In genomic region chrX:155218777-155219176, GRCh38 we compare ENCODE assay signal across 17 cellular contexts. TPM values are rescaled to one million over a fixed set of nuclear protein-coding genes. Genes with fewer than 3 reads are reported as not detected.
DNase-seq lines count a peak whose midpoint lies in the region; ATAC-seq and TF ChIP-seq lines count a peak whose summit lies in the region.
"Had no signal": no experiment of that assay in that cellular context is flagged by ENCODE, and none has a peak within 500 bp of the region (broad histone marks: within the 10 kb centered on the region; RNA-seq: fewer than 3 reads in every experiment).

No MANE protein-coding gene starts in this region.

- H3K4me3 Mint-ChIP-seq in activated CD4-positive, alpha-beta T cell treated with anti-CD3 and anti-CD28 coated beads, Interleukin-2, amount 10 ng/mL, durations not matched to agents 24 days and 14 days = peak overlapping the region; percentile 43
- no peak overlapping the region for H3K4me3 Mint-ChIP-seq in activated CD4-positive, alpha-beta T cell treated with anti-CD3 and anti-CD28 coated beads for 36 hours
- H3K4me3 Mint-ChIP-seq in HFFc6 = peak overlapping the region; percentile 37
- H3K4me3 Mint-ChIP-seq in activated T-helper 17 cell treated with anti-CD3 and anti-CD28 coated beads, Interleukin-2, amount 50 U/mL, for 72 hours = peak overlapping the region; percentile 93
- peak overlapping the region; percentile 98 for H3K4me3 Mint-ChIP-seq in natural killer cell treated with Interleukin-12 subunit alpha and Interleukin-12 subunit beta and Interleukin-15 and Interleukin-18, amount 100 ng/mL, for 72 hours
- H3K4me3 Mint-ChIP-seq: CD14-positive monocyte had no signal

- H3K27me3 Mint-ChIP-seq in activated CD4-positive, alpha-beta T cell treated with anti-CD3 and anti-CD28 coated beads, Interleukin-2, amount 10 ng/mL, durations not matched to agents 24 days and 14 days = no peaks in the 10 kb centered on the region
- H3K27me3 Mint-ChIP-seq in activated CD4-positive, alpha-beta T cell treated with anti-CD3 and anti-CD28 coated beads for 36 hours = no peaks in the 10 kb centered on the region
- no peaks in the 10 kb centered on the region for H3K27me3 Mint-ChIP-seq in HFFc6 (ENCODE audit: insufficient read depth)
- H3K27me3 Mint-ChIP-seq in activated T-helper 17 cell treated with anti-CD3 and anti-CD28 coated beads, Interleukin-2, amount 50 U/mL, for 72 hours = no peaks in the 10 kb centered on the region
- no peaks in the 10 kb centered on the region for H3K27me3 Mint-ChIP-seq in natural killer cell treated with Interleukin-12 subunit alpha and Interleukin-12 subunit beta and Interleukin-15 and Interleukin-18, amount 100 ng/mL, for 72 hours

- no peak for TF ChIP-seq CTCF in HFFc6 (IDR thresholded peaks at IDR 0.05)

- no peaks in the 10 kb centered on the region for H3K9me3 Mint-ChIP-seq in activated CD4-positive, alpha-beta T cell treated with anti-CD3 and anti-CD28 coated beads, Interleukin-2, amount 10 ng/mL, durations not matched to agents 24 days and 14 days
- H3K9me3 Mint-ChIP-seq in activated CD4-positive, alpha-beta T cell treated with anti-CD3 and anti-CD28 coated beads for 36 hours (ENCODE audit: low read depth) = no peaks in the 10 kb centered on the region
- H3K9me3 Mint-ChIP-seq in HFFc6 = no peaks in the 10 kb centered on the region
- H3K9me3 Mint-ChIP-seq in activated T-helper 17 cell treated with anti-CD3 and anti-CD28 coated beads, Interleukin-2, amount 50 U/mL, for 72 hours = no peaks in the 10 kb centered on the region
- H3K9me3 Mint-ChIP-seq in natural killer cell treated with Interleukin-12 subunit alpha and Interleukin-12 subunit beta and Interleukin-15 and Interleukin-18, amount 100 ng/mL, for 72 hours = no peaks in the 10 kb centered on the region

- no peak for ATAC-seq in activated CD4-positive, alpha-beta T cell treated with anti-CD3 and anti-CD28 coated beads for 36 hours
- ATAC-seq in activated T-helper 17 cell treated with anti-CD3 and anti-CD28 coated beads, Interleukin-2, amount 50 U/mL, for 72 hours (replicated peaks) = no peak
- no peak for ATAC-seq in natural killer cell treated with Interleukin-12 subunit alpha and Interleukin-12 subunit beta and Interleukin-15 and Interleukin-18, amount 100 ng/mL, for 72 hours
- ATAC-seq in GM19324 (IDR thresholded peaks at IDR 0.05; ENCODE audit: low FRiP score, unreplicated experiment) = no peak
- ATAC-seq: HCT116, heart left ventricle had no signal

- peaks cover 19% of the 10 kb centered on the region for H3K4me1 Mint-ChIP-seq in activated CD4-positive, alpha-beta T cell treated with anti-CD3 and anti-CD28 coated beads, Interleukin-2, amount 10 ng/mL, durations not matched to agents 24 days and 14 days
- peaks cover 19% of the 10 kb centered on the region for H3K4me1 Mint-ChIP-seq in activated CD4-positive, alpha-beta T cell treated with anti-CD3 and anti-CD28 coated beads for 36 hours
- peaks cover 24% of the 10 kb centered on the region for H3K4me1 Mint-ChIP-seq in HFFc6 (ENCODE audit: low read depth)
- H3K4me1 Mint-ChIP-seq in activated T-helper 17 cell treated with anti-CD3 and anti-CD28 coated beads, Interleukin-2, amount 50 U/mL, for 72 hours = peaks cover 9% of the 10 kb centered on the region
- peaks cover 19 to 21% of the 10 kb centered on the region in 2 donors for H3K4me1 Mint-ChIP-seq in natural killer cell treated with Interleukin-12 subunit alpha and Interleukin-12 subunit beta and Interleukin-15 and Interleukin-18, amount 100 ng/mL, for 72 hours (ENCODE audit: low read depth in 2 of 2)

- DNase-seq in activated CD4-positive, alpha-beta T cell treated with anti-CD3 and anti-CD28 coated beads, Interleukin-2, amount 10 ng/mL, durations not matched to agents 24 days and 14 days = no peak
- DNase-seq in activated CD4-positive, alpha-beta T cell treated with anti-CD3 and anti-CD28 coated beads for 36 hours = no peak
- no peak for DNase-seq in HFFc6
- DNase-seq in natural killer cell treated with Interleukin-12 subunit alpha and Interleukin-12 subunit beta and Interleukin-15 and Interleukin-18, amount 100 ng/mL, for 72 hours (ENCODE audit: low spot score) = no peak
- DNase-seq in putamen (ENCODE audit: low spot score) = no peak
- DNase-seq in glomerular visceral epithelial cell (ENCODE audit: extremely low spot score) = no peak
- DNase-seq: activated CD4-positive, alpha-beta T cell treated with anti-CD3 and anti-CD28 coated beads for 1 hour; heart left ventricle; islet precursor cell; KBM-7; NCI-H1092 treated with DMSO at 0.1 percent for 48 hours; NCI-H748 treated with DMSO at 0.1 percent for 48 hours; upper lobe of left lung had no signal

- intact Hi-C loops in activated CD4-positive, alpha-beta T cell treated with anti-CD3 and anti-CD28 coated beads, Interleukin-2, amount 10 ng/mL, durations not matched to agents 24 days and 14 days (cut with micrococcal nuclease) = loop anchor here (10.0 kb wide), 1 partner anchor 304 kb away; no protein-coding TSS in a partner anchor
- intact Hi-C loops in activated CD4-positive, alpha-beta T cell treated with anti-CD3 and anti-CD28 coated beads for 36 hours (cut with DNase I, micrococcal nuclease) = loop anchor here (5.0 to 10.0 kb wide), 4 partner anchors 44 to 394 kb away; partner anchors contain the start of genes BRCC3 (in 1 of the 2), CMC4 (in 1 of the 2), MTCP1 (in 1 of the 2) and RAB39B (in 1 of the 2)

- peaks cover 21% of the 10 kb centered on the region for H3K36me3 Mint-ChIP-seq in activated CD4-positive, alpha-beta T cell treated with anti-CD3 and anti-CD28 coated beads, Interleukin-2, amount 10 ng/mL, durations not matched to agents 24 days and 14 days (ENCODE audit: low read depth)
- peaks cover 17% of the 10 kb centered on the region for H3K36me3 Mint-ChIP-seq in activated CD4-positive, alpha-beta T cell treated with anti-CD3 and anti-CD28 coated beads for 36 hours (ENCODE audit: low read depth)
- H3K36me3 Mint-ChIP-seq in HFFc6 (ENCODE audit: low read depth) = 0 out of 2 replicates have a peak, but pooled peaks cover 8% of the 10 kb centered on the region
- H3K36me3 Mint-ChIP-seq in activated T-helper 17 cell treated with anti-CD3 and anti-CD28 coated beads, Interleukin-2, amount 50 U/mL, for 72 hours (ENCODE audit: low read depth) = peaks cover 27% of the 10 kb centered on the region
- H3K36me3 Mint-ChIP-seq in natural killer cell treated with Interleukin-12 subunit alpha and Interleukin-12 subunit beta and Interleukin-15 and Interleukin-18, amount 100 ng/mL, for 72 hours = peaks cover 10% of the 10 kb centered on the region

- POLR2A ChIA-PET in activated CD4-positive, alpha-beta T cell treated with anti-CD3 and anti-CD28 coated beads for 36 hours (lab: Charles Lee) = no interaction called here

- no peak overlapping the region for H3K27ac Mint-ChIP-seq in activated CD4-positive, alpha-beta T cell treated with anti-CD3 and anti-CD28 coated beads, Interleukin-2, amount 10 ng/mL, durations not matched to agents 24 days and 14 days
- no peak overlapping the region for H3K27ac Mint-ChIP-seq in activated CD4-positive, alpha-beta T cell treated with anti-CD3 and anti-CD28 coated beads for 36 hours
- peak overlapping the region; percentile 52; the same call in 1 of the 2 replicates for H3K27ac Mint-ChIP-seq in HFFc6
- peak overlapping the region; percentile 67 for H3K27ac Mint-ChIP-seq in activated T-helper 17 cell treated with anti-CD3 and anti-CD28 coated beads, Interleukin-2, amount 50 U/mL, for 72 hours
- no peak overlapping the region for H3K27ac Mint-ChIP-seq in natural killer cell treated with Interleukin-12 subunit alpha and Interleukin-12 subunit beta and Interleukin-15 and Interleukin-18, amount 100 ng/mL, for 72 hours

- CTCF ChIA-PET in activated CD4-positive, alpha-beta T cell treated with anti-CD3 and anti-CD28 coated beads for 36 hours (lab: Charles Lee) = interaction anchor here (1.2 kb wide), 1 partner anchor 125 kb away, joined by 3 read pairs; no protein-coding TSS in a partner anchor

RNA-seq across cellular contexts. Expression of gene VBP1, which starts 2.5 kb away (rescaled TPM):
- 86.4 and 87.5 TPM in 2 replicates for total RNA-seq in activated CD4-positive, alpha-beta T cell treated with anti-CD3 and anti-CD28 coated beads, Interleukin-2, amount 10 ng/mL, durations not matched to agents 24 days and 14 days
- 10 to 100 TPM; 72.3 to 86.4 TPM for total RNA-seq in activated CD4-positive, alpha-beta T cell treated with anti-CD3 and anti-CD28 coated beads for 36 hours
- 10 to 100 TPM; 62.8 to 69.5 (median 66.5) TPM for total RNA-seq in HFFc6 (2021; fragmentation: NEBNext Ultra II Directional; extraction: Animal tissue kit (Norgen Biotek cat#: 25700))
- total RNA-seq in activated T-helper 17 cell treated with anti-CD3 and anti-CD28 coated beads, Interleukin-2, amount 50 U/mL, for 72 hours = 10 to 100 TPM; 59.6 to 95.6 TPM
- total RNA-seq in natural killer cell treated with Interleukin-12 subunit alpha and Interleukin-12 subunit beta and Interleukin-15 and Interleukin-18, amount 100 ng/mL, for 72 hours = 10 to 100 TPM; 54.1 to 64.7 TPM

RNA-seq across cellular contexts. Expression of gene RAB39B, which starts 45.5 kb away (rescaled TPM):
- 9.5 and 9.9 TPM in 2 replicates for total RNA-seq in activated CD4-positive, alpha-beta T cell treated with anti-CD3 and anti-CD28 coated beads, Interleukin-2, amount 10 ng/mL, durations not matched to agents 24 days and 14 days
- 10 to 100 TPM; 16.4 to 17.2 TPM for total RNA-seq in activated CD4-positive, alpha-beta T cell treated with anti-CD3 and anti-CD28 coated beads for 36 hours
- under 1 TPM; 0.05 to 0.28 (median 0.19) TPM for total RNA-seq in HFFc6 (2021; fragmentation: NEBNext Ultra II Directional; extraction: Animal tissue kit (Norgen Biotek cat#: 25700))
- 10 to 100 TPM; 10.2 to 10.3 TPM for total RNA-seq in activated T-helper 17 cell treated with anti-CD3 and anti-CD28 coated beads, Interleukin-2, amount 50 U/mL, for 72 hours
- total RNA-seq in natural killer cell treated with Interleukin-12 subunit alpha and Interleukin-12 subunit beta and Interleukin-15 and Interleukin-18, amount 100 ng/mL, for 72 hours = 1 to 10 TPM; 7.5 to 8.3 TPM

Comparison
In these comparisons a context has a peak if more than half of its experiments do, and no peak if none do; other contexts are left out.
1. H3K27ac Mint-ChIP-seq: peak in HFFc6 (single experiment) and activated T-helper 17 cell treated with anti-CD3 and anti-CD28 coated beads, Interleukin-2, amount 50 U/mL, for 72 hours (single experiment); none in activated CD4-positive, alpha-beta T cell treated with anti-CD3 and anti-CD28 coated beads, Interleukin-2, amount 10 ng/mL, durations not matched to agents 24 days and 14 days (single experiment), activated CD4-positive, alpha-beta T cell treated with anti-CD3 and anti-CD28 coated beads for 36 hours (single experiment) and natural killer cell treated with Interleukin-12 subunit alpha and Interleukin-12 subunit beta and Interleukin-15 and Interleukin-18, amount 100 ng/mL, for 72 hours (0 of 2).